Comparison of ENCODE assay signal across 1 cellular context in genomic region chr16:27723711-27724490, GRCh38.
TF ChIP-seq lines count a peak whose summit lies in the region.

No MANE protein-coding gene starts in this region.

TF ChIP-seq in SK-N-SH, 30 proteins besides CTCF, POLR2A, EP300 and RAD21 (continued from another document):
- TF ChIP-seq REST (IDR thresholded peaks at IDR 0.05; ENCODE audit: low read depth, low read length): no peak
TF ChIP-seq in SK-N-SH: peak in this region for 2.
